ENCODE assay signal across 8 cellular contexts in genomic region chr13:46126552-46127171, GRCh38. TPM values are rescaled to one million over a fixed set of nuclear protein-coding genes. Genes with fewer than 3 reads are reported as not detected.
A peak's percentile ranks its signal among the peaks of the same experiment; 100 is the strongest.
DNase-seq lines count a peak whose midpoint lies in the region; ATAC-seq and TF ChIP-seq lines count a peak whose summit lies in the region.

No MANE protein-coding gene starts in this region.

- no TSS peak for BruUV-seq in A673 (replicated peaks; lab: Mats Ljungman, UMichigan)

- CTCF ChIA-PET in A673 (lab: Charles Lee), result interaction anchor here (0.6 to 2.1 kb wide), 15 partner anchors 9 to 614 kb away, joined by 3 to 11 read pairs (median 4); no protein-coding TSS in a partner anchor

- peaks cover 59% of the 10 kb centered on the region for H3K4me1 ChIP-seq in A673 (ENCODE audit: insufficient read depth, low read length, poor library complexity, severe bottlenecking)

- no peak overlapping the region for H3K4me3 ChIP-seq in A673 (ENCODE audit: low read depth, low read length, poor library complexity, severe bottlenecking)

- H3K9me3 ChIP-seq in A673 (ENCODE audit: low read depth, low read length, poor library complexity, severe bottlenecking), result no peaks in the 10 kb centered on the region

- intact Hi-C loops in A673 (cut with micrococcal nuclease; ENCODE audit: unreplicated experiment), result loop anchor here (2.0 to 10.0 kb wide), 5 partner anchors 194 to 614 kb away; no protein-coding TSS in a partner anchor

- TF ChIP-seq CTCF in A673 (conservative IDR thresholded peaks at IDR 0.05; ENCODE audit: low read depth, low read length), result peak; percentile 95

- H3K27me3 ChIP-seq in A673 (replicated peaks; ENCODE audit: insufficient read depth, low read depth, low read length, poor library complexity), result no peaks in the 10 kb centered on the region

- ATAC-seq in GM18498 (IDR thresholded peaks at IDR 0.05; ENCODE audit: unreplicated experiment) (peak; percentile 78), HG03175 (IDR thresholded peaks at IDR 0.05; ENCODE audit: unreplicated experiment) (peak; percentile 77)

- H3K36me3 ChIP-seq in A673 (ENCODE audit: insufficient read depth, low read length, poor library complexity, severe bottlenecking), result no peaks in the 10 kb centered on the region

- DNase-seq in A673 (ENCODE audit: low spot score) (peak; percentile 96), NCI-H748 treated with DMSO at 0.1 percent for 48 hours (lab: John Stamatoyannopoulos, UW) (peak; percentile 76), midbrain (lab: John Stamatoyannopoulos, UW) (peak; percentile 90)
- peak; percentile 72 to 80 for DNase-seq in activated CD4-positive, alpha-beta T cell treated with anti-CD3 and anti-CD28 coated beads, Interleukin-2, amount 50 U/mL, for 48 hours
- DNase-seq in effector CD4-positive, alpha-beta T cell, result peak; percentile 55
- peak; percentile 28 for DNase-seq in stimulated activated CD8-positive, alpha-beta memory T cell treated with anti-CD3 and anti-CD28 coated beads, Interleukin-7, amount 100 ng/mL, for 24 hours (ENCODE audit: low read depth)

- H3K27ac ChIP-seq in A673 (ENCODE audit: low read depth, low read length, poor library complexity, severe bottlenecking), result peak overlapping the region; percentile 99

- POLR2A ChIA-PET in A673 (lab: Charles Lee; ENCODE audit: low non-redundant PET), result interaction anchor here (0.8 kb wide), 1 partner anchor 69 kb away, joined by 3 read pairs; no protein-coding TSS in a partner anchor

RNA-seq across cellular contexts. Expression of gene CPB2, which starts 21.8 kb away (rescaled TPM):
- total RNA-seq in A673 (2021), result 5.0 and 5.5 TPM in 2 replicates

RNA-seq across cellular contexts. Expression of gene LCP1, which starts 55.3 kb away (rescaled TPM):
- 6.2 and 9.1 TPM in 2 replicates for total RNA-seq in A673 (2021)

Comparison
In these comparisons a context has a peak if more than half of its experiments do, and no peak if none do; other contexts are left out.
1. DNase-seq: peak in every context shown above with its lines; median percentile 96 in A673; 90 in midbrain; 76 in NCI-H748 treated with DMSO at 0.1 percent for 48 hours; 76 in activated CD4-positive, alpha-beta T cell treated with anti-CD3 and anti-CD28 coated beads, Interleukin-2, amount 50 U/mL, for 48 hours; 55 in effector CD4-positive, alpha-beta T cell; 28 in stimulated activated CD8-positive, alpha-beta memory T cell treated with anti-CD3 and anti-CD28 coated beads, Interleukin-7, amount 100 ng/mL, for 24 hours.